ENCODE assay signal across 1 cellular context in the genomic region with DNA sequence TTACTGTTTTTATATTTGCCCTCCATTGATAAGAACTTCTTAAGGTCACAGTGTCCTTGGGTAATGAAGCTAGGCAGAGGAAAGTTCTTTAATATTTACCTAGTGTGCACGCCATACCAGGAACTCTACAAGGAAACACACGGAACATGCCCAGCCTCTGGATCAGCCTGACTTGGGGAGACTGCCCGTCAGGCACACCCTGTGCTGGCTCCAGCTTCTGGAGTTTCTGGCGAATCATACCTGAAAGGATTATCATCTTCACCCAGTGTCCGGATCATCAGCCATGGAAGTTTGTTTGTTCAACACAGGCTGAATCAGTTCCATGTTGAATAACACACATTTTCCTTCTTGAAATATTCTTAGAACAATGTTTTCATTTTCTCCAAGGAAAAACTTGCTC.
TF ChIP-seq lines count a peak whose summit lies in the region.

No MANE protein-coding gene starts in this region.

TF ChIP-seq in H1, 55 proteins besides CTCF, POLR2A, EP300 and RAD21 (continued from another document):
- TF ChIP-seq, protein P1, sequence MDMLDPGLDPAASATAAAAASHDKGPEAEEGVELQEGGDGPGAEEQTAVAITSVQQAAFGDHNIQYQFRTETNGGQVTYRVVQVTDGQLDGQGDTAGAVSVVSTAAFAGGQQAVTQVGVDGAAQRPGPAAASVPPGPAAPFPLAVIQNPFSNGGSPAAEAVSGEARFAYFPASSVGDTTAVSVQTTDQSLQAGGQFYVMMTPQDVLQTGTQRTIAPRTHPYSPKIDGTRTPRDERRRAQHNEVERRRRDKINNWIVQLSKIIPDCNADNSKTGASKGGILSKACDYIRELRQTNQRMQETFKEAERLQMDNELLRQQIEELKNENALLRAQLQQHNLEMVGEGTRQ (IDR thresholded peaks at IDR 0.05; ENCODE audit: low read length) = no peak
- TF ChIP-seq SP2 (IDR thresholded peaks at IDR 0.05; ENCODE audit: low read length) (no peak), JUND (IDR thresholded peaks at IDR 0.05; ENCODE audit: low read length) (no peak), POLR2AphosphoS5 (IDR thresholded peaks at IDR 0.05; ENCODE audit: low read depth, low read length) (no peak)
